Comparison of ENCODE assay signal across 13 cellular contexts in the genomic region with DNA sequence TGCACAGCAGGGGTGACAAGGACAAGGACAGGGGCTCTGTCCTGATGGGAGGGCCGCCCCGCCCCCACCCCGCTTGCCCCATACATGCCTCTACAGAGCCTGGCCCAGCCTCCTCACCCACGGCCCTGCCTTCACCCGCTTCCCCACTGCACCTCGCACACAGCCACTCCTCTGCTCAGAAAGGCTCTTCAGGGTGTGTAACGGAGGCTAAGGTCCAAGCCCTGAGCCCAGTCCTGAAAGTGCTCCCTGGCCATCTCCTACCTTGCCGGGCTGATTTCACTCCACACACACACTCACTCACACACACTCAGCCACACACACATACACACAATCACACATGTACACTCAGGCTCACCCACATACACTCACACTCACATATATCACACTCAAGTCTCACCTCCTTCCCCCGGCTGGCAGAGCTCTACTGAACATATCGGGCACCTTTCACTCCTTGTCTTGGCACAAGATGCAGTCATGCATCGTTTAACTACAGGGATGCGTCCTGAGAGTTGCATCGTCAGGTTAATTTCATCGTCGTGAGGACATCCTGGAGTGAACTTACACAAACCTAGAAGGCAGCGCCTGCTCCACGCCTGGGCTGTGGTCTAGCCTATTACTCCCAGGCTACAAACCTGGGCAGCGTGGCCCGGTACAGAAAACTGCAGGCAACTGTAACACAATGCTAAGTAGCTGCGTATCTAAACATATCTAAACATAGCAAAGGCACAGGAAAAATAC. TPM values are rescaled to one million over a fixed set of nuclear protein-coding genes. Genes with fewer than 3 reads are reported as not detected.
DNase-seq lines count a peak whose midpoint lies in the region; ATAC-seq and TF ChIP-seq lines count a peak whose summit lies in the region.
"Had no signal": no experiment of that assay in that cellular context is flagged by ENCODE, and none has a peak within 500 bp of the region (broad histone marks: within the 10 kb centered on the region; RNA-seq: fewer than 3 reads in every experiment).

No MANE protein-coding gene starts in this region.

- 81 to 86% methylated on average over 17 to 18 of the region's 20 CpGs for WGBS in testis, 2 donors

- peaks cover 11% of the 10 kb centered on the region for H3K27me3 Mint-ChIP-seq in endothelial cell (ENCODE audit: unreplicated experiment)
- H3K27me3 Mint-ChIP-seq: CD4-positive, alpha-beta T cell; T-cell had no signal

- H3K9me3 Mint-ChIP-seq in endothelial cell (ENCODE audit: unreplicated experiment): no peaks in the 10 kb centered on the region
- H3K9me3 Mint-ChIP-seq: activated T-cell treated with anti-CD3 and anti-CD28 coated beads, Interleukin-2, amount 50 U/mL, for 4 hours; CD4-positive, alpha-beta T cell; T-cell had no signal

- no peaks in the 10 kb centered on the region for H3K27me3 ChIP-seq in BLaER1 treated with 17β-estradiol and CSF1 and Interleukin-3, amounts not matched to agents 10 nM and 100 nM
- H3K27me3 ChIP-seq in neutrophil (no peaks in the 10 kb centered on the region), testis (no peaks in the 10 kb centered on the region)

- peaks cover 88 to 100% (median 98%) of the 10 kb centered on the region in 11 experiments for H4K20me1 ChIP-seq in BLaER1 treated with 17β-estradiol and CSF1 and Interleukin-3, amounts not matched to agents 10 nM and 100 nM

- H3K27ac Mint-ChIP-seq in endothelial cell (ENCODE audit: unreplicated experiment): peak overlapping the region; percentile 1
- H3K27ac Mint-ChIP-seq: CD4-positive, alpha-beta T cell; T-cell had no signal

- intact Hi-C loops in testis (cut with DNase I; ENCODE audit: low total_unique reads): no loop called here

- H3K4me1 Mint-ChIP-seq in endothelial cell (ENCODE audit: unreplicated experiment): peaks cover 31% of the 10 kb centered on the region

- no peak for TF ChIP-seq CTCF in endothelial cell (IDR thresholded peaks at IDR 0.05; ENCODE audit: unreplicated experiment)
- no peak for TF ChIP-seq CTCF in neutrophil (IDR thresholded peaks at IDR 0.05)
- TF ChIP-seq CTCF in testis (IDR thresholded peaks at IDR 0.05): no peak

- H3K36me3 ChIP-seq in BLaER1 treated with 17β-estradiol and CSF1 and Interleukin-3, amounts not matched to agents 10 nM and 100 nM: peaks cover 0 to 16% (median 0%) of the 10 kb centered on the region in 11 experiments; a peak in 3 of 22 replicates
- H3K36me3 ChIP-seq in neutrophil (no peaks in the 10 kb centered on the region), testis (ENCODE audit: low read depth, missing control alignments) (no peaks in the 10 kb centered on the region)

- TF ChIP-seq POLR2A in testis (IDR thresholded peaks at IDR 0.05): no peak

- no peaks in the 10 kb centered on the region for H3K9me3 ChIP-seq in BLaER1 treated with 17β-estradiol and CSF1 and Interleukin-3, amounts not matched to agents 10 nM and 100 nM (replicated peaks in 1 of 11)
- H3K9me3 ChIP-seq in neutrophil (no peaks in the 10 kb centered on the region), testis (no peaks in the 10 kb centered on the region)

- peak overlapping the region in 9 of 11 experiments; percentile 49 to 78 (median 72); a peak in 15 of 22 replicates for H3K9ac ChIP-seq in BLaER1 treated with 17β-estradiol and CSF1 and Interleukin-3, amounts not matched to agents 10 nM and 100 nM

- H3K4me1 ChIP-seq in BLaER1 treated with 17β-estradiol and CSF1 and Interleukin-3, amounts not matched to agents 10 nM and 100 nM: peaks cover 94 to 100% (median 100%) of the 10 kb centered on the region in 10 experiments
- H3K4me1 ChIP-seq in neutrophil (ENCODE audit: control insufficient read depth in 1 of 2, insufficient read depth in 1 of 2, low read depth in 1 of 2, low read length in 1 of 2) (peaks cover 63 to 74% of the 10 kb centered on the region in 2 experiments), testis (peaks cover 25% of the 10 kb centered on the region)

- no peak for ATAC-seq in HG02610 (IDR thresholded peaks at IDR 0.05; ENCODE audit: unreplicated experiment)
- no peak for ATAC-seq in GM19324 (IDR thresholded peaks at IDR 0.05; ENCODE audit: low FRiP score, unreplicated experiment)

- H3K4me3 Mint-ChIP-seq in endothelial cell (ENCODE audit: unreplicated experiment): peak overlapping the region; percentile 1
- H3K4me3 Mint-ChIP-seq: activated T-cell treated with anti-CD3 and anti-CD28 coated beads, Interleukin-2, amount 50 U/mL, for 4 hours; CD4-positive, alpha-beta T cell had no signal

- H3K4me2 ChIP-seq in BLaER1 treated with 17β-estradiol and CSF1 and Interleukin-3, amounts not matched to agents 10 nM and 100 nM: peak overlapping the region; percentile 77 to 100 (median 97)

- peak overlapping the region in 2 of 10 experiments; percentile 49 to 52; a peak in 1 of 20 replicates for H3K4me3 ChIP-seq in BLaER1 treated with 17β-estradiol and CSF1 and Interleukin-3, amounts not matched to agents 10 nM and 100 nM
- H3K4me3 ChIP-seq in neutrophil (ENCODE audit: low read depth in 1 of 2, low read length in 1 of 2) (peak overlapping the region in 1 of 2 experiments; percentile 5), testis (no peak overlapping the region)
- H3K4me3 ChIP-seq: smooth muscle cell had no signal

- DNase-seq in MV-4-11 (lab: John Stamatoyannopoulos, UW) (peak; percentile 20), endothelial cell (ENCODE audit: low spot score) (no peak), testis (no peak)
- DNase-seq in activated CD8-positive, alpha-beta memory T cell treated with anti-CD3 and anti-CD28 coated beads for 24 hours: no peak
- DNase-seq: activated T-cell treated with anti-CD3 and anti-CD28 coated beads, Interleukin-2, amount 50 U/mL, for 4 hours; CD4-positive, alpha-beta T cell; effector memory CD4-positive, alpha-beta T cell; T-cell had no signal

- H3K27ac ChIP-seq in BLaER1 treated with 17β-estradiol and CSF1 and Interleukin-3, amounts not matched to agents 10 nM and 100 nM: peak overlapping the region in 9 of 11 experiments; percentile 54 to 94 (median 83); a peak in 17 of 22 replicates
- peak overlapping the region; percentile 78 for H3K27ac ChIP-seq in neutrophil
- peak overlapping the region in 1 of 2 donors; percentile 56 for H3K27ac ChIP-seq in testis

- H3K36me3 Mint-ChIP-seq in endothelial cell (ENCODE audit: low read depth, unreplicated experiment): peaks cover 3% of the 10 kb centered on the region

RNA-seq across cellular contexts. Expression of gene EPS15L1, which starts 13.2 kb away (rescaled TPM):
- 34.5 TPM for total RNA-seq in endothelial cell (ENCODE audit: unreplicated experiment)
- 10 to 100 TPM; 51.8 to 55.8 TPM for total RNA-seq in testis
- 36.5 TPM for polyA plus RNA-seq in testis (ENCODE audit: insufficient read depth, low read depth, low replicate concordance)

RNA-seq across cellular contexts. Expression of gene CALR3, which starts 37.4 kb away (rescaled TPM):
- total RNA-seq in endothelial cell (ENCODE audit: unreplicated experiment) (not detected), testis (10 to 100 TPM; 40.6 to 75.7 TPM)
- 102 TPM for polyA plus RNA-seq in testis (ENCODE audit: insufficient read depth, low read depth, low replicate concordance)
- total RNA-seq: activated T-cell treated with anti-CD3 and anti-CD28 coated beads, Interleukin-2, amount 50 U/mL, for 4 hours; CD4-positive, alpha-beta T cell; smooth muscle cell; T-cell had no signal
- polyA plus RNA-seq: smooth muscle cell had no signal

RNA-seq across cellular contexts. Expression of gene C19orf44, which starts 37.6 kb away (rescaled TPM):
- total RNA-seq in endothelial cell (ENCODE audit: unreplicated experiment): 3.7 TPM
- 10 to 100 TPM; 13.6 to 35.4 TPM for total RNA-seq in testis
- polyA plus RNA-seq in testis (ENCODE audit: insufficient read depth, low read depth, low replicate concordance): 40.9 TPM

Comparison
In these comparisons a context has a peak if more than half of its experiments do, and no peak if none do; other contexts are left out.
1. RNA of gene CALR3, which starts 37.4 kb away (total RNA-seq): 40.6 to 75.7 TPM in testis; not detected in endothelial cell (single experiment); every median in the first group is over 10 times any median in the second.